ENCODE assay signal across 8 cellular contexts in genomic region chr1:44730741-44731512, GRCh38. TPM values are rescaled to one million over a fixed set of nuclear protein-coding genes. Genes with fewer than 3 reads are reported as not detected.
A peak's percentile ranks its signal among the peaks of the same experiment; 100 is the strongest.
DNase-seq lines count a peak whose midpoint lies in the region; ATAC-seq and TF ChIP-seq lines count a peak whose summit lies in the region.

RNU5D-1 (minus strand) TSS chr1:44731170.

- no peaks in the 10 kb centered on the region for H3K36me3 Mint-ChIP-seq in CD4-positive, alpha-beta T cell (ENCODE audit: low read depth)

- peak; percentile 77 for TF ChIP-seq CTCF in CD4-positive, alpha-beta T cell (IDR thresholded peaks at IDR 0.05)
- peak; percentile 88 for TF ChIP-seq CTCF in lower lobe of right lung (IDR thresholded peaks at IDR 0.05)

- no peaks in the 10 kb centered on the region for H3K27me3 ChIP-seq in CD4-positive, alpha-beta T cell (ENCODE audit: control insufficient read depth, insufficient read depth, low read length)
- no peaks in the 10 kb centered on the region for H3K27me3 ChIP-seq in lower lobe of right lung (ENCODE audit: low read depth)

- H3K4me3 Mint-ChIP-seq in CD4-positive, alpha-beta T cell: peak within 1 kb of the TSS; percentile 68

- peak within 1 kb of the TSS; percentile 93 for H3K27ac ChIP-seq in CD4-positive, alpha-beta T cell (ENCODE audit: low read depth, low read length)
- peak within 1 kb of the TSS; percentile 96 for H3K27ac ChIP-seq in lower lobe of right lung

- intact Hi-C loops in CD4-positive, alpha-beta T cell (cut with DNase I, micrococcal nuclease): loop anchor here (1.0 to 5.0 kb wide), 11 partner anchors 8 to 851 kb away; partner anchors contain the start of genes RPS8 (in 2 of the 2), ARMH1 (in 1 of the 2), HECTD3 (in 1 of the 2) and KIF2C (in 1 of the 2)
- intact Hi-C loops in lower lobe of right lung (cut with DNase I): no loop called here

- peaks cover 35% of the 10 kb centered on the region for H3K4me1 Mint-ChIP-seq in CD4-positive, alpha-beta T cell (ENCODE audit: low read depth)

- no peaks in the 10 kb centered on the region for H3K9me3 Mint-ChIP-seq in CD4-positive, alpha-beta T cell

- peak; percentile 87 to 94 (median 92) for DNase-seq in CD4-positive, alpha-beta T cell
- DNase-seq in NCI-H748 treated with DMSO at 0.1 percent for 48 hours (lab: John Stamatoyannopoulos, UW) (peak; percentile 96), ecto neural progenitor cell (ENCODE audit: low spot score) (peak; percentile 93), lower lobe of right lung (peak; percentile 93)
- DNase-seq in activated CD4-positive, alpha-beta T cell treated with anti-CD3 and anti-CD28 coated beads, Interleukin-2, amount 50 U/mL, for 4 hours: peak; percentile 96 to 97
- peak; percentile 79 to 94 (median 88) for DNase-seq in stimulated activated CD4-positive, alpha-beta T cell treated with anti-CD3 and anti-CD28 coated beads, TNF-alpha, amount 100 ng/mL, for 1 hour (ENCODE audit: low read depth in 3 of 3, low spot score in 1 of 3)

- no peaks in the 10 kb centered on the region for H3K9me3 ChIP-seq in CD4-positive, alpha-beta T cell (ENCODE audit: control insufficient read depth, low read length)
- H3K9me3 ChIP-seq in lower lobe of right lung: no peaks in the 10 kb centered on the region

- H3K36me3 ChIP-seq in lower lobe of right lung: no peaks in the 10 kb centered on the region

- POLR2A ChIA-PET in CD4-positive, alpha-beta T cell (lab: Charles Lee): interaction anchor here (0.6 to 6.1 kb wide), 30 partner anchors 8 to 1610 kb away, joined by 3 to 138 read pairs (median 4); partner anchors contain the start of genes BTBD19, DYNLT4, EIF2B3 and HECTD3

- H3K4me1 ChIP-seq in lower lobe of right lung: peaks cover 29% of the 10 kb centered on the region

- H3K27me3 Mint-ChIP-seq in CD4-positive, alpha-beta T cell: no peaks in the 10 kb centered on the region

- peak; percentile 76 for ATAC-seq in CD4-positive, alpha-beta T cell (ENCODE audit: poor library complexity)
- peak; percentile 52 for ATAC-seq in GM19438 (IDR thresholded peaks at IDR 0.05; ENCODE audit: low read depth, unreplicated experiment)
- ATAC-seq in HG03571 (IDR thresholded peaks at IDR 0.05; ENCODE audit: unreplicated experiment): peak; percentile 54
- ATAC-seq in lower lobe of right lung: peak; percentile 92 to 96

- peak within 1 kb of the TSS; percentile 33 for H3K4me3 ChIP-seq in lower lobe of right lung

- H3K27ac Mint-ChIP-seq in CD4-positive, alpha-beta T cell: peak within 1 kb of the TSS; percentile 97

- CTCF ChIA-PET in CD4-positive, alpha-beta T cell (lab: Charles Lee): interaction anchor here (0.6 to 4.0 kb wide), 23 partner anchors 9 to 573 kb away, joined by 3 to 20 read pairs (median 5); partner anchors contain the start of genes BEST4, BTBD19, DMAP1 and DYNLT4

RNA-seq across cellular contexts. Expression of gene RNU5D-1, which starts in this region (rescaled TPM):
- total RNA-seq in CD4-positive, alpha-beta T cell: not detected
- not detected for total RNA-seq in lower lobe of right lung

Comparison
In these comparisons a context has a peak if more than half of its experiments do, and no peak if none do; other contexts are left out.
1. Peak in every context shown above with its lines: DNase-seq, ATAC-seq, H3K4me3 ChIP-seq and H3K27ac ChIP-seq.
2. Peak in DNase-seq, ATAC-seq and H3K27ac ChIP-seq in CD4-positive, alpha-beta T cell; RNA of the gene not detected or under 1 TPM.
3. Peak in DNase-seq, ATAC-seq, H3K4me3 ChIP-seq and H3K27ac ChIP-seq in lower lobe of right lung; RNA of the gene not detected or under 1 TPM.